In the genomic region with DNA sequence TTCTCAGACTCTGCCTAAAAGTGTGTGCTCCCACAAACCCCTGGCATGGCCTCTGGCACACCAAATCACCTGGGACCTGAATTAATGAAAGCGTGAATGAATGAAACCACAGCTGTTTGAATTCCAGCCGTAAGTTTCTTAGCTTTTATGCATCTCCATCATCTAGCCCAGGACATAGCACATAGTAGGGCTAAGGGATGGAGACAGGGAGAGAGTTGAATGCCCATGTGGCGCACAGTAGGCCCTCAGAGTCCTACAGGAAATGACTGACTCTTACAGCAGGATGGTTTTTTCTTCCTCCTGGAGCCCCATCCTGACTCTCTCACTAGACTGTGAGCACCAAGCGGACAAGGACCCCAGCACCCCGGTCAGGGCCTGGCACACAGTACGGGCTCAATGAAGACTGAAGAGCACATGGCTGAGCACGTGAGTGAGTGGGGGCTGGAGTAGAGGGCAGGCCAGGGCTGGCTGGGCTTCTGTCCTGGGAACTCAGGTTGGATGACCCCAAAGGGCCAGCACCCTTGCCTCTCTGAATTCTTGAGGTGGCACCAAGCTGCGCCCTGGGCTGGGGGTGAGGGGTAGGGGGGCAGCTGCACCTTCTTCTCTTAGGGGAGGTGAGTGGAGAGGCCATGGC, we compare ENCODE assay signal across 21 cellular contexts.
DNase-seq lines count a peak whose midpoint lies in the region; ATAC-seq, FAIRE-seq and TF ChIP-seq lines count a peak whose summit lies in the region.
"Had no signal": no experiment of that assay in that cellular context is flagged by ENCODE, and none has a peak within 500 bp of the region (broad histone marks: within the 10 kb centered on the region; RNA-seq: fewer than 3 reads in every experiment).

No MANE protein-coding gene starts in this region.

- no peaks in the 10 kb centered on the region for H3K9me1 ChIP-seq in K562 (ENCODE audit: control insufficient read depth, insufficient read depth, low read length)

- H2AK5ac ChIP-seq in H1 (ENCODE audit: low read depth, low read length) = no peak overlapping the region

- no peak for TF ChIP-seq POLR2A in K562 (conservative IDR thresholded peaks at IDR 0.05)
- no peak for TF ChIP-seq POLR2A in H1 (IDR thresholded peaks at IDR 0.05; ENCODE audit: control extremely low read depth in 1 of 2, low read depth in 2 of 2, low read length in 2 of 2)

- ATAC-seq in K562 (no peak), aorta (ENCODE audit: low FRiP score) (no peak), HG02588 (IDR thresholded peaks at IDR 0.05; ENCODE audit: unreplicated experiment) (no peak), GM21619 (IDR thresholded peaks at IDR 0.05; ENCODE audit: unreplicated experiment) (no peak)
- ATAC-seq: GM23338 had no signal

- no peak overlapping the region for H3K23ac ChIP-seq in H1 (ENCODE audit: insufficient read length)

- FAIRE-seq in K562 (lab: Jason Lieb, UNC) (no peak), H1 (lab: Jason Lieb, UNC) (no peak)
- FAIRE-seq: GM12891, GM18507, H54 had no signal

- CTCF ChIA-PET in K562 (lab: Yijun Ruan, JAX; ENCODE audit: low intra/inter-chr PET ratio) = no interaction called here
- CTCF ChIA-PET in H1 (lab: Charles Lee; ENCODE audit: partially characterized antibody) = interaction anchor here (0.6 to 1.8 kb wide), 5 partner anchors 21 to 564 kb away, joined by 3 to 7 read pairs (median 3); no protein-coding TSS in a partner anchor

- H3K79me1 ChIP-seq in H1 (ENCODE audit: low read depth, low read length) = no peaks in the 10 kb centered on the region

- H3K27ac ChIP-seq in K562 (ENCODE audit: extremely low read depth, low read depth, low read length) (no peak overlapping the region), H1 (ENCODE audit: low read depth, low read length) (no peak overlapping the region), aorta (ENCODE audit: low read depth in 1 of 2, low read length in 2 of 2) (no peak overlapping the region)

- H3K36me3 ChIP-seq in K562 (ENCODE audit: control insufficient read depth, insufficient read depth, low read length) = no peaks in the 10 kb centered on the region
- H3K36me3 ChIP-seq in H1 (ENCODE audit: control insufficient read depth in 2 of 4, insufficient read depth in 4 of 4, low read length in 3 of 4) = no peaks in the 10 kb centered on the region
- H3K36me3 ChIP-seq in aorta (ENCODE audit: control insufficient read depth in 1 of 2, insufficient read depth in 2 of 2, low read length in 1 of 2) = no peaks in the 10 kb centered on the region
- H3K36me3 ChIP-seq: HAP-1 had no signal

- H3K79me2 ChIP-seq in K562 (ENCODE audit: control insufficient read depth, insufficient read depth, low read length) (no peaks in the 10 kb centered on the region), H1 (ENCODE audit: control insufficient read depth in 1 of 2, insufficient read depth in 2 of 2, low read length in 2 of 2) (no peaks in the 10 kb centered on the region)

- H4K91ac ChIP-seq in H1 (replicated peaks; ENCODE audit: insufficient read length, low read length) = no peak overlapping the region

- no peak overlapping the region for H3K18ac ChIP-seq in H1 (ENCODE audit: extremely low read depth, low read length)

- intact Hi-C loops in K562 (cut with micrococcal nuclease) = no loop called here
- intact Hi-C loops in posterior vena cava (cut with DNase I) = no loop called here
- intact Hi-C loops in aorta (cut with DNase I) = loop anchor here in 1 of 2 donors (10.0 kb wide), 1 partner anchor 1951 kb away; no protein-coding TSS in a partner anchor

- no peak overlapping the region for H4K8ac ChIP-seq in H1 (ENCODE audit: extremely low read depth, insufficient read depth, low read length)

- H3K4me3 ChIP-seq in K562 (no peak overlapping the region), H1 (ENCODE audit: extremely low read depth in 1 of 4, insufficient read depth in 2 of 4, low read depth in 3 of 4, low read length in 4 of 4) (no peak overlapping the region), aorta (ENCODE audit: low read length in 2 of 2) (no peak overlapping the region)
- H3K4me3 ChIP-seq: GM23338, HAP-1 had no signal

- no peak overlapping the region for H2BK12ac ChIP-seq in H1 (ENCODE audit: low read depth, low read length)

- H3K23me2 ChIP-seq in H1 (ENCODE audit: low read depth, low read length) = peaks cover 2% of the 10 kb centered on the region; the same call in 1 of the 2 replicates

- no peak overlapping the region for H3K14ac ChIP-seq in H1 (ENCODE audit: insufficient read length)

- TF ChIP-seq EP300 in K562 (IDR thresholded peaks at IDR 0.05; ENCODE audit: low read length) = no peak
- no peak for TF ChIP-seq EP300 in H1 (IDR thresholded peaks at IDR 0.05; ENCODE audit: borderline replicate concordance in 1 of 2, low read depth in 2 of 2, low read length in 2 of 2)

- H3K27me3 ChIP-seq in K562 (ENCODE audit: control insufficient read depth in 2 of 2, insufficient read depth in 2 of 2, low read length in 2 of 2) (peaks cover 10 to 33% of the 10 kb centered on the region in 2 experiments; a peak in 3 of 5 replicates), H1 (replicated peaks in 1 of 4; ENCODE audit: control insufficient read depth in 3 of 4, extremely low read depth in 1 of 4, insufficient read depth in 3 of 4, low read length in 3 of 4) (no peaks in the 10 kb centered on the region), aorta (ENCODE audit: control insufficient read depth in 1 of 2, insufficient read depth in 2 of 2, low read length in 1 of 2) (peaks cover 0 to 1% of the 10 kb centered on the region in 2 donors)

- H3K4me1 ChIP-seq in K562 (replicated peaks in 1 of 2; ENCODE audit: control insufficient read depth in 2 of 2, insufficient read depth in 2 of 2, low read length in 2 of 2) (no peaks in the 10 kb centered on the region), H1 (replicated peaks in 1 of 4; ENCODE audit: control insufficient read depth in 3 of 4, insufficient read depth in 4 of 4, low read length in 3 of 4) (no peaks in the 10 kb centered on the region; a peak in 1 of 7 replicates), aorta (ENCODE audit: control insufficient read depth in 1 of 2, insufficient read depth in 2 of 2, low read length in 2 of 2) (no peaks in the 10 kb centered on the region)
- H3K4me1 ChIP-seq: HAP-1 had no signal

- no peak for TF ChIP-seq RAD21 in K562 (CRISPR knock-in tag; conservative IDR thresholded peaks at IDR 0.05 in 1 of 2, IDR thresholded peaks at IDR 0.05 in 1 of 2)
- TF ChIP-seq RAD21 in H1 (IDR thresholded peaks at IDR 0.05 in 1 of 2, conservative IDR thresholded peaks at IDR 0.05 in 1 of 2; ENCODE audit: low read depth in 2 of 2, low read length in 2 of 2) = no peak

- H3K4me2 ChIP-seq in K562 (ENCODE audit: insufficient read depth, low read length) (no peak overlapping the region), H1 (ENCODE audit: insufficient read depth in 1 of 2, low read depth in 2 of 2, low read length in 2 of 2) (no peak overlapping the region)
- H3K4me2 ChIP-seq: GM23338 had no signal

- H4K5ac ChIP-seq in H1 (ENCODE audit: insufficient read length, low read depth, low read length) = no peak overlapping the region

- H2AFZ ChIP-seq in K562 (ENCODE audit: low read depth, low read length) = no peak overlapping the region
- no peak overlapping the region for H2AFZ ChIP-seq in H1 (ENCODE audit: low read length)
- H2AFZ ChIP-seq: GM23338 had no signal

- in situ Hi-C loops in K562 (cut with MboI) = loop anchor here (25.0 kb wide), 1 partner anchor 1939 kb away; no protein-coding TSS in a partner anchor

- no peak overlapping the region for H3K4ac ChIP-seq in H1 (replicated peaks; ENCODE audit: insufficient read length, low read depth, low read length)

- H4K20me1 ChIP-seq in K562 (replicated peaks; ENCODE audit: control insufficient read depth, insufficient read depth, low read length) (no peaks in the 10 kb centered on the region), H1 (replicated peaks in 1 of 2; ENCODE audit: control insufficient read depth in 1 of 2, insufficient read depth in 2 of 2, low read length in 2 of 2) (no peaks in the 10 kb centered on the region)

- TF ChIP-seq CTCF in K562 (IDR thresholded peaks at IDR 0.05 in 2 of 3, conservative IDR thresholded peaks at IDR 0.05 in 1 of 3; ENCODE audit: insufficient read depth in 2 of 3, low read depth in 1 of 3, low read length in 3 of 3) (no peak), H1 (IDR thresholded peaks at IDR 0.05; ENCODE audit: control extremely low read depth in 1 of 3, insufficient read depth in 1 of 3, low read depth in 1 of 3, low read length in 3 of 3) (no peak)

- WGBS in K562 (ENCODE audit: insufficient coverage, low coverage, missing lambda C conversion rate) = 13% methylated on average over 7 of the region's 8 CpGs
- 92% methylated on average over 7 of the region's 8 CpGs; no CpG with 5 or more reads in 1 of the 2 experiments for WGBS in H1 (ENCODE audit: extremely low coverage in 1 of 2, insufficient coverage in 1 of 2, insufficient read length in 1 of 2, insufficient replicate concordance in 2 of 2, low coverage in 1 of 2, low lambda C conversion rate in 2 of 2, missing lambda C conversion rate in 1 of 2), 2 experiments
- 83 to 88% methylated on average over 8 of the region's 8 CpGs for WGBS in aorta, 2 donors

- H3K9me3 ChIP-seq in K562 (replicated peaks; ENCODE audit: control insufficient read depth, insufficient read depth, low read depth, low read length) (no peaks in the 10 kb centered on the region; the same call in 1 of the 2 replicates), H1 (ENCODE audit: insufficient read depth in 2 of 2, low read depth in 1 of 2, low read length in 1 of 2) (peaks cover 16 to 22% of the 10 kb centered on the region in 2 experiments), aorta (ENCODE audit: control insufficient read depth, low read length) (peaks cover 4% of the 10 kb centered on the region)

- H2BK120ac ChIP-seq in H1 (replicated peaks; ENCODE audit: low read depth, low read length) = no peak overlapping the region

- peak overlapping the region; percentile 16; the same call in 1 of the 2 replicates for H2BK15ac ChIP-seq in H1 (ENCODE audit: low read length)

- no peak overlapping the region for H2BK5ac ChIP-seq in H1 (ENCODE audit: low read depth, low read length)

- no peak overlapping the region for H2BK20ac ChIP-seq in H1 (ENCODE audit: low read length)

- H3K9ac ChIP-seq in K562 (ENCODE audit: insufficient read depth in 1 of 2, low read depth in 2 of 2, low read length in 2 of 2) = no peak overlapping the region
- H3K9ac ChIP-seq in H1 (replicated peaks in 1 of 4; ENCODE audit: extremely low read depth in 1 of 4, low read depth in 3 of 4, low read length in 3 of 4) = no peak overlapping the region

- no TSS peak for BruUV-seq in K562 (replicated peaks; lab: Mats Ljungman, UMichigan)

- DNase-seq in K562 (ENCODE audit: extremely low read depth in 1 of 4, low spot score in 3 of 4) (no peak), H1 (ENCODE audit: low read depth in 1 of 2, low spot score in 2 of 2) (no peak), islet precursor cell (peak; percentile 46), posterior vena cava (ENCODE audit: low spot score) (peak; percentile 68), aorta (no peak)
- DNase-seq: 8988T; C1 segment of cervical spinal cord; Calu3; CD4-positive, alpha-beta memory T cell; COR-L47; DMS53; DMS79 treated with DMSO at 0.1 percent for 48 hours; GF-D8; HFFc6 had no signal

- no peak overlapping the region for H3K56ac ChIP-seq in H1 (replicated peaks; ENCODE audit: insufficient read length, low read depth, low read length)

- POLR2A ChIA-PET in K562 (lab: Yijun Ruan, JAX) = interaction anchor here (0.9 kb wide), 1 partner anchor 129 kb away, joined by 3 read pairs; no protein-coding TSS in a partner anchor
- POLR2A ChIA-PET in H1 (lab: Charles Lee; ENCODE audit: partially characterized antibody) = no interaction called here

Comparison
In these comparisons a context has a peak if more than half of its experiments do, and no peak if none do; other contexts are left out.
1. DNase-seq: peak in islet precursor cell (single experiment) and posterior vena cava (single experiment); none in K562 (0 of 4), H1 (0 of 2) and aorta (0 of 2).